ENCODE assay signal across 8 cellular contexts in genomic region chr1:26692793-26693490, GRCh38. TPM values are rescaled to one million over a fixed set of nuclear protein-coding genes. Genes with fewer than 3 reads are reported as not detected.
DNase-seq lines count a peak whose midpoint lies in the region; ATAC-seq and TF ChIP-seq lines count a peak whose summit lies in the region.

No MANE protein-coding gene starts in this region.

- intact Hi-C loops in left ventricle myocardium superior (cut with micrococcal nuclease) (loop anchor here (2.0 kb wide), 1 partner anchor 96 kb away; no protein-coding TSS in a partner anchor), posterior vena cava (cut with DNase I) (loop anchor here in 1 of 2 donors (5.0 kb wide), 1 partner anchor 94 kb away; the partner anchor contains the start of gene PIGV)

- CTCF ChIA-PET in HEK293 (lab: Yijun Ruan, JAX): interaction anchor here (0.6 to 8.4 kb wide), 10 partner anchors 11 to 96 kb away, joined by 3 to 58 read pairs (median 4); partner anchors contain the start of gene PIGV

- H3K4me3 ChIP-seq in HEK293 (ENCODE audit: low read depth, low read length) (peak overlapping the region; percentile 43), upper lobe of left lung (peak overlapping the region; percentile 48 to 63 (median 54))

- peak in 3 of 4 donors; percentile 41 to 67 (median 52) for TF ChIP-seq POLR2A in upper lobe of left lung (IDR thresholded peaks at IDR 0.05)

- peak; percentile 100 for DNase-seq in DMS53 (lab: John Stamatoyannopoulos, UW)
- DNase-seq in NCI-H1694 treated with DMSO at 0.1 percent for 48 hours (lab: John Stamatoyannopoulos, UW): peak; percentile 98
- peak; percentile 68 to 98 (median 85) for DNase-seq in T-helper 2 cell
- DNase-seq in left ventricle myocardium superior: peak; percentile 94
- DNase-seq in posterior vena cava (ENCODE audit: low spot score): peak; percentile 97
- DNase-seq in upper lobe of left lung: peak; percentile 86 to 94

- H3K4me1 ChIP-seq in HEK293 (ENCODE audit: control insufficient read depth, insufficient read depth, low read length): peaks cover 8% of the 10 kb centered on the region; the same call in 1 of the 2 replicates
- H3K4me1 ChIP-seq in upper lobe of left lung: peaks cover 27 to 38% (median 29%) of the 10 kb centered on the region in 4 donors

- no peaks in the 10 kb centered on the region for H3K9me3 ChIP-seq in HEK293 (ENCODE audit: control insufficient read depth, insufficient read depth, low read depth, low read length)
- no peaks in the 10 kb centered on the region for H3K9me3 ChIP-seq in upper lobe of left lung

- H3K27me3 ChIP-seq in upper lobe of left lung: peaks cover 0 to 2% (median 0%) of the 10 kb centered on the region in 4 donors

- TF ChIP-seq CTCF in HEK293 (tag by site-specific recombination; IDR thresholded peaks at IDR 0.05) (no peak), upper lobe of left lung (IDR thresholded peaks at IDR 0.05) (peak in 2 of 6 experiments; percentile 7 to 26)

- POLR2A ChIA-PET in HEK293 (lab: Yijun Ruan, JAX): interaction anchor here (0.5 to 2.4 kb wide), 19 partner anchors 8 to 172 kb away, joined by 3 to 31 read pairs (median 4); partner anchors contain the start of gene PIGV

- peak in 2 of 4 donors; percentile 40 to 77 for TF ChIP-seq EP300 in upper lobe of left lung (IDR thresholded peaks at IDR 0.05)

- ATAC-seq in left ventricle myocardium superior (peak; percentile 69), upper lobe of left lung (ENCODE audit: low FRiP score in 2 of 2) (peak; percentile 81 to 92)

- whole genome bisulfite sequencing in upper lobe of left lung, 2 donors: 0 to 1% methylated on average over 27 to 28 of the region's 34 CpGs

- no peaks in the 10 kb centered on the region for H3K36me3 ChIP-seq in HEK293 (ENCODE audit: control insufficient read depth in 2 of 2, insufficient read depth in 1 of 2, low read length in 2 of 2)
- H3K36me3 ChIP-seq in upper lobe of left lung: no peaks in the 10 kb centered on the region

- H3K27ac ChIP-seq in HEK293 (ENCODE audit: extremely low read depth, low read depth, low read length): peak overlapping the region; percentile 89
- H3K27ac ChIP-seq in angular gyrus (ENCODE audit: low read depth, low read length): peak overlapping the region; percentile 76
- peak overlapping the region; percentile 96 to 100 (median 97) for H3K27ac ChIP-seq in upper lobe of left lung

TF ChIP-seq in HEK293, 187 proteins besides CTCF, POLR2A, EP300 and RAD21 (continues in another document):
- peak; percentile 34; the same call in 1 of the 2 replicates for TF ChIP-seq ZNF18 (tag by site-specific recombination; IDR thresholded peaks at IDR 0.05)
- TF ChIP-seq ZBTB6 (tag by site-specific recombination; IDR thresholded peaks at IDR 0.05): peak; percentile 83
- peak; percentile 83 for TF ChIP-seq ZBTB26 (tag by site-specific recombination; optimal IDR thresholded peaks at IDR 0.05)
- TF ChIP-seq ZNF239 (tag by site-specific recombination; IDR thresholded peaks at IDR 0.05): no peak
- peak; percentile 93 for TF ChIP-seq ZSCAN4 (tag by site-specific recombination; IDR thresholded peaks at IDR 0.05)
- TF ChIP-seq, protein P1, sequence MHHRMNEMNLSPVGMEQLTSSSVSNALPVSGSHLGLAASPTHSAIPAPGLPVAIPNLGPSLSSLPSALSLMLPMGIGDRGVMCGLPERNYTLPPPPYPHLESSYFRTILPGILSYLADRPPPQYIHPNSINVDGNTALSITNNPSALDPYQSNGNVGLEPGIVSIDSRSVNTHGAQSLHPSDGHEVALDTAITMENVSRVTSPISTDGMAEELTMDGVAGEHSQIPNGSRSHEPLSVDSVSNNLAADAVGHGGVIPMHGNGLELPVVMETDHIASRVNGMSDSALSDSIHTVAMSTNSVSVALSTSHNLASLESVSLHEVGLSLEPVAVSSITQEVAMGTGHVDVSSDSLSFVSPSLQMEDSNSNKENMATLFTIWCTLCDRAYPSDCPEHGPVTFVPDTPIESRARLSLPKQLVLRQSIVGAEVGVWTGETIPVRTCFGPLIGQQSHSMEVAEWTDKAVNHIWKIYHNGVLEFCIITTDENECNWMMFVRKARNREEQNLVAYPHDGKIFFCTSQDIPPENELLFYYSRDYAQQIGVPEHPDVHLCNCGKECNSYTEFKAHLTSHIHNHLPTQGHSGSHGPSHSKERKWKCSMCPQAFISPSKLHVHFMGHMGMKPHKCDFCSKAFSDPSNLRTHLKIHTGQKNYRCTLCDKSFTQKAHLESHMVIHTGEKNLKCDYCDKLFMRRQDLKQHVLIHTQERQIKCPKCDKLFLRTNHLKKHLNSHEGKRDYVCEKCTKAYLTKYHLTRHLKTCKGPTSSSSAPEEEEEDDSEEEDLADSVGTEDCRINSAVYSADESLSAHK (tag by site-specific recombination; IDR thresholded peaks at IDR 0.05): peak; percentile 61; the same call in 1 of the 2 replicates
- TF ChIP-seq, protein P2, sequence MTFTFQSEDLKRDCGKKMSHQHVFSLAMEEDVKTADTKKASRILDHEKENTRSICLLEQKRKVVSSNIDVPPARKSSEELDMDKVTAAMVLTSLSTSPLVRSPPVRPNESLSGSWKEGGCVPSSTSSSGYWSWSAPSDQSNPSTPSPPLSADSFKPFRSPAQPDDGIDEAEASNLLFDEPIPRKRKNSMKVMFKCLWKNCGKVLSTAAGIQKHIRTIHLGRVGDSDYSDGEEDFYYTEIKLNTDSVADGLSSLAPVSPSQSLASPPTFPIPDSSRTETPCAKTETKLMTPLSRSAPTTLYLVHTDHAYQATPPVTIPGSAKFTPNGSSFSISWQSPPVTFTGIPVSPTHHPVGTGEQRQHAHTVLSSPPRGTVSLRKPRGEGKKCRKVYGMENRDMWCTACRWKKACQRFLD (tag by site-specific recombination; IDR thresholded peaks at IDR 0.05): no peak
- no peak for TF ChIP-seq ZNF654 (tag by site-specific recombination; IDR thresholded peaks at IDR 0.05; ENCODE audit: low read depth)
- no peak for TF ChIP-seq ZNF433 (tag by site-specific recombination; IDR thresholded peaks at IDR 0.05; ENCODE audit: low read depth)
- TF ChIP-seq GLI2 (tag by site-specific recombination; IDR thresholded peaks at IDR 0.05; ENCODE audit: borderline replicate concordance, low read depth): peak; percentile 51; the same call in 1 of the 2 replicates
- no peak for TF ChIP-seq ZNF530 (tag by site-specific recombination; IDR thresholded peaks at IDR 0.05; ENCODE audit: low read depth)
- TF ChIP-seq ZNF138 (tag by site-specific recombination; IDR thresholded peaks at IDR 0.05; ENCODE audit: borderline replicate concordance): no peak
- 0 out of 2 replicates have a peak, but pooled peaks have one; percentile 56 for TF ChIP-seq MYNN (tag by site-specific recombination; IDR thresholded peaks at IDR 0.05; ENCODE audit: borderline replicate concordance)
- TF ChIP-seq ZNF776 (tag by site-specific recombination; IDR thresholded peaks at IDR 0.05; ENCODE audit: borderline replicate concordance): no peak
- TF ChIP-seq ZNF10 (tag by site-specific recombination; IDR thresholded peaks at IDR 0.05): peak; percentile 44; the same call in 1 of the 2 replicates

RNA-seq across cellular contexts. Expression of gene ARID1A, which starts 2.9 kb away (rescaled TPM):
- total RNA-seq in left ventricle myocardium superior (31.4 TPM), posterior vena cava (10 to 100 TPM; 48.1 to 48.6 TPM), upper lobe of left lung (100 to 1,000 TPM in 1 of 6 donors, 10 to 100 TPM in 5; 61.3 to 102 (median 70.5) TPM)

Comparison
In these comparisons a context has a peak if more than half of its experiments do, and no peak if none do; other contexts are left out.
1. Peak in every context shown above with its lines: DNase-seq, ATAC-seq, H3K4me3 ChIP-seq and H3K27ac ChIP-seq.